ENCODE assay signal across 17 cellular contexts in genomic region chr2:203126971-203127370, GRCh38.
"Had no signal": no experiment of that assay in that cellular context is flagged by ENCODE, and none has a peak within 500 bp of the region (broad histone marks: within the 10 kb centered on the region; RNA-seq: fewer than 3 reads in every experiment).

No MANE protein-coding gene starts in this region.

- H3K9me3 ChIP-seq: prostate gland, right lobe of liver, spleen, thoracic aorta, upper lobe of right lung had no signal

- H3K27me3 ChIP-seq: right lobe of liver, spleen, upper lobe of right lung had no signal

- ATAC-seq: activated T-cell treated with anti-CD3 and anti-CD28 coated beads, Interleukin-2, amount 50 U/mL, for 72 hours; left ventricle myocardium superior; natural killer cell treated with Interleukin-12 subunit alpha and Interleukin-12 subunit beta and Interleukin-15 and Interleukin-18, amount 100 ng/mL, for 72 hours; upper lobe of right lung had no signal

- DNase-seq: activated B cell treated with CpG ODN at 0.5 μM for 24 hours; activated CD4-positive, alpha-beta T cell treated with anti-CD3 and anti-CD28 coated beads, Interleukin-2, amount 10 ng/mL, durations not matched to agents 24 days and 14 days; activated CD8-positive, alpha-beta memory T cell treated with anti-CD3 and anti-CD28 coated beads, Interleukin-2, amount 50 U/mL, for 48 hours; activated gamma-delta T cell; activated T-cell treated with anti-CD3 and anti-CD28 coated beads, Interleukin-2, amount 50 U/mL, for 72 hours; cerebellar nuclear complex; erythroblast; hippocampal formation; kidney; left ventricle myocardium superior; right lobe of liver; spleen; T-helper 2 cell; upper lobe of right lung had no signal

- H3K4me3 ChIP-seq: prostate gland, right lobe of liver, spleen, thoracic aorta, upper lobe of right lung had no signal

- H3K4me1 ChIP-seq: prostate gland, spleen, upper lobe of right lung had no signal

- H3K36me3 ChIP-seq: prostate gland had no signal

- H3K27ac ChIP-seq: prostate gland, spleen, thoracic aorta, upper lobe of right lung had no signal
